In the genomic region with DNA sequence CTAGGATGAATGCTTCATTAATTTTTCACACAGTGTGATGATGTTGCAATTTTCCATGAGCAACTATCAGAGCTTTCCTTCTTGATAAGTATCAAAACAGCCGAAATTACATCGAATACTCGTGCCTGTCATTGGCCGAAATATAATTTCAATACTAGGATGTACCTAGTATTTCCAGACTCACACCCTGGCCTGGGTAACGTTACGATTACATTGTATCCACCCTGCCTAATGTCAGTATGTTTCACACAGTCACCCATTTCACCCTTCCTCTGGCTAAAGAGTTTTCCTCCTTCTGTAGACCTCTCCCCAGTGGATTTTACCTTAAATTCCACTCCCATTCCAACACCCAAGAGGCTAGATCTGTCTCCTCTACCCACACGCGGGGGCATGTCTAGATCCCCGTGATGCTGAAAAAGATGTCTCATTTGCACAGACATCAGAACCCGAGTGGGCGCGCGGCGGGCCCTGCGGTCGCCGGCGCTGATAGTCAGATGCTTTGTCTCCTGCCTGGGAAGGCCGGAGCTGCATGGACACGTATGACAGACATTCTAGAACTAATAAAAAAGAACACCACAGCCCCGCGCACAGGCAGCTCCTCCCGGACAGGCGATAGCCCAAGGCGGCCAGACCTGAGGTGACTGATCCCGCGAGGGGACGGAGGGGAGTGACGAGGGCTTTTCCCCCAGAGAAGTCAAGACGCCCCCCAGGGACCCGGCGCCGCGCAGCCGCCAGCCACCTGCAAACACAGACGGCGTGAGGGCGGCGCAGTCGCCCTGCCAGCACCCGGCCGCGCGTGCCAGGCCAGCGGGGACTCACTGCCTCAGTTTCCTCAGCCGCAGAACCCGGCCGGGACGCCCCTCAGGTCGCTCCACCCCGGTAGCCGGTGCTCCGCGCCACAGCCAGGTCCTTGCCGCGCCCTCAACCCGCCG, we compare ENCODE assay signal across 8 cellular contexts. TPM values are rescaled to one million over a fixed set of nuclear protein-coding genes. Genes with fewer than 3 reads are reported as not detected.
DNase-seq lines count a peak whose midpoint lies in the region; ATAC-seq and TF ChIP-seq lines count a peak whose summit lies in the region.

No MANE protein-coding gene starts in this region.

- H3K4me2 ChIP-seq in BLaER1 treated with 17β-estradiol and CSF1 and Interleukin-3, amounts not matched to agents 10 nM and 100 nM = peak overlapping the region; percentile 70 to 87 (median 81)

- peak overlapping the region; percentile 73 to 88 (median 80) for H3K9ac ChIP-seq in BLaER1 treated with 17β-estradiol and CSF1 and Interleukin-3, amounts not matched to agents 10 nM and 100 nM

- H3K36me3 ChIP-seq in BLaER1 treated with 17β-estradiol and CSF1 and Interleukin-3, amounts not matched to agents 10 nM and 100 nM = no peaks in the 10 kb centered on the region
- H3K36me3 ChIP-seq in left ventricle myocardium inferior = no peaks in the 10 kb centered on the region
- H3K36me3 ChIP-seq in upper lobe of right lung = no peaks in the 10 kb centered on the region

- ATAC-seq in GM19452 (IDR thresholded peaks at IDR 0.05; ENCODE audit: unreplicated experiment) = peak; percentile 10
- ATAC-seq in HG03520 (IDR thresholded peaks at IDR 0.05; ENCODE audit: unreplicated experiment) = peak; percentile 12
- ATAC-seq in upper lobe of right lung = peak; percentile 0

- H3K4me3 Mint-ChIP-seq in activated naive CD8-positive, alpha-beta T cell treated with anti-CD3 and anti-CD28 coated beads for 36 hours = peak overlapping the region; percentile 87
- peak overlapping the region; percentile 95 for H3K4me3 Mint-ChIP-seq in progenitor cell of endocrine pancreas (ENCODE audit: low read depth)

- peak overlapping the region; percentile 45 to 79 (median 71); a peak in 21 of 22 replicates for H3K27ac ChIP-seq in BLaER1 treated with 17β-estradiol and CSF1 and Interleukin-3, amounts not matched to agents 10 nM and 100 nM
- H3K27ac ChIP-seq in left ventricle myocardium inferior (replicated peaks) (peak overlapping the region; percentile 88), upper lobe of right lung (peak overlapping the region; percentile 63)

- H3K4me1 Mint-ChIP-seq in activated naive CD8-positive, alpha-beta T cell treated with anti-CD3 and anti-CD28 coated beads for 36 hours = peaks cover 23% of the 10 kb centered on the region
- peaks cover 38% of the 10 kb centered on the region for H3K4me1 Mint-ChIP-seq in progenitor cell of endocrine pancreas (ENCODE audit: low read depth)

- intact Hi-C loops in left ventricle myocardium inferior (cut with micrococcal nuclease) (no loop called here), upper lobe of right lung (cut with DNase I) (no loop called here)

- H3K9me3 ChIP-seq in BLaER1 treated with 17β-estradiol and CSF1 and Interleukin-3, amounts not matched to agents 10 nM and 100 nM (replicated peaks in 1 of 11) = peaks cover 0 to 11% (median 10%) of the 10 kb centered on the region in 11 experiments; a peak in 16 of 22 replicates
- H3K9me3 ChIP-seq in left ventricle myocardium inferior (replicated peaks) = no peaks in the 10 kb centered on the region
- no peaks in the 10 kb centered on the region for H3K9me3 ChIP-seq in upper lobe of right lung

- H3K4me1 ChIP-seq in BLaER1 treated with 17β-estradiol and CSF1 and Interleukin-3, amounts not matched to agents 10 nM and 100 nM = peaks cover 0 to 6% (median 0%) of the 10 kb centered on the region in 10 experiments; a peak in 2 of 20 replicates
- H3K4me1 ChIP-seq in left ventricle myocardium inferior (peaks cover 44% of the 10 kb centered on the region), upper lobe of right lung (no peaks in the 10 kb centered on the region)

- H4K20me1 ChIP-seq in BLaER1 treated with 17β-estradiol and CSF1 and Interleukin-3, amounts not matched to agents 10 nM and 100 nM = no peaks in the 10 kb centered on the region

- TF ChIP-seq CTCF in left ventricle myocardium inferior (IDR thresholded peaks at IDR 0.05; ENCODE audit: borderline replicate concordance) (no peak), progenitor cell of endocrine pancreas (IDR thresholded peaks at IDR 0.05; ENCODE audit: unreplicated experiment) (no peak), upper lobe of right lung (IDR thresholded peaks at IDR 0.05) (no peak)

- peak; percentile 49 to 54 for DNase-seq in SHP77 (lab: John Stamatoyannopoulos, UW)
- DNase-seq in activated naive CD8-positive, alpha-beta T cell treated with anti-CD3 and anti-CD28 coated beads for 36 hours = peak; percentile 57
- peak; percentile 36 for DNase-seq in left ventricle myocardium inferior
- DNase-seq in progenitor cell of endocrine pancreas (ENCODE audit: low spot score, unreplicated experiment) = peak; percentile 52
- no peak for DNase-seq in upper lobe of right lung

- H3K9me3 Mint-ChIP-seq in activated naive CD8-positive, alpha-beta T cell treated with anti-CD3 and anti-CD28 coated beads for 36 hours = no peaks in the 10 kb centered on the region
- no peaks in the 10 kb centered on the region for H3K9me3 Mint-ChIP-seq in progenitor cell of endocrine pancreas (ENCODE audit: low read depth)

- H3K27ac Mint-ChIP-seq in activated naive CD8-positive, alpha-beta T cell treated with anti-CD3 and anti-CD28 coated beads for 36 hours = peak overlapping the region; percentile 82
- H3K27ac Mint-ChIP-seq in progenitor cell of endocrine pancreas = peak overlapping the region; percentile 97

- H3K27me3 ChIP-seq in BLaER1 treated with 17β-estradiol and CSF1 and Interleukin-3, amounts not matched to agents 10 nM and 100 nM = no peaks in the 10 kb centered on the region
- H3K27me3 ChIP-seq in left ventricle myocardium inferior (ENCODE audit: low read depth) = no peaks in the 10 kb centered on the region
- no peaks in the 10 kb centered on the region for H3K27me3 ChIP-seq in upper lobe of right lung

- peaks cover 10% of the 10 kb centered on the region for H3K27me3 Mint-ChIP-seq in activated naive CD8-positive, alpha-beta T cell treated with anti-CD3 and anti-CD28 coated beads for 36 hours
- no peaks in the 10 kb centered on the region for H3K27me3 Mint-ChIP-seq in progenitor cell of endocrine pancreas

- peak overlapping the region; percentile 65 to 81 (median 75) for H3K4me3 ChIP-seq in BLaER1 treated with 17β-estradiol and CSF1 and Interleukin-3, amounts not matched to agents 10 nM and 100 nM
- peak overlapping the region; percentile 84 for H3K4me3 ChIP-seq in left ventricle myocardium inferior
- H3K4me3 ChIP-seq in upper lobe of right lung = peak overlapping the region; percentile 62

- H3K36me3 Mint-ChIP-seq in activated naive CD8-positive, alpha-beta T cell treated with anti-CD3 and anti-CD28 coated beads for 36 hours = peaks cover 3% of the 10 kb centered on the region
- H3K36me3 Mint-ChIP-seq in progenitor cell of endocrine pancreas (ENCODE audit: insufficient read depth) = no peaks in the 10 kb centered on the region

RNA-seq across cellular contexts. Expression of a gene that starts 0.7 kb away (rescaled TPM):
- 10 to 100 TPM; 22.2 to 24.3 TPM for total RNA-seq in activated naive CD8-positive, alpha-beta T cell treated with anti-CD3 and anti-CD28 coated beads for 36 hours
- total RNA-seq in left ventricle myocardium inferior (49.8 TPM), progenitor cell of endocrine pancreas (54.1 and 57.3 TPM in 2 replicates), upper lobe of right lung (12.2 TPM)
